26 cellular contexts compared by ENCODE assay signal in genomic region chr1:4034318-4034887, GRCh38.
"Had no signal": no experiment of that assay in that cellular context is flagged by ENCODE, and none has a peak within 500 bp of the region (broad histone marks: within the 10 kb centered on the region; RNA-seq: fewer than 3 reads in every experiment).

No MANE protein-coding gene starts in this region.

- FAIRE-seq: endothelial cell of umbilical vein, small intestine had no signal

- DNase-seq: activated B cell treated with CpG ODN at 0.5 μM for 24 hours; activated CD4-positive, alpha-beta T cell treated with anti-CD3 and anti-CD28 coated beads for 36 hours; activated CD4-positive, alpha-beta T cell treated with anti-CD3 and anti-CD28 coated beads, Interleukin-2, amount 50 U/mL, for 4 hours; activated effector memory CD4-positive, alpha-beta T cell treated with Interleukin-2 at 50 U/mL for 16 hours; activated naive CD4-positive, alpha-beta T cell treated with Interleukin-2 at 50 U/mL for 16 hours; anterior cingulate cortex; body of pancreas; cerebellar nuclear complex; dorsolateral prefrontal cortex; effector memory CD8-positive, alpha-beta T cell; foreskin fibroblast; hippocampal formation; left lung; sigmoid colon; small intestine; stimulated activated CD4-positive, alpha-beta T cell treated with anti-CD3 and anti-CD28 coated beads, Interleukin-1b, Interleukin-23, amount 100 ng/mL, for 48 hours; stimulated activated CD4-positive, alpha-beta T cell treated with anti-CD3 and anti-CD28 coated beads, Interleukin-4, amount 100 ng/mL, for 4 hours; stimulated activated CD8-positive, alpha-beta memory T cell treated with anti-CD3 and anti-CD28 coated beads, Interleukin-4, amount 100 ng/mL, for 48 hours; stomach; thyroid gland; upper lobe of left lung had no signal

- H3K36me3 ChIP-seq: cardiac muscle cell, left lung, sigmoid colon, stomach, thyroid gland, upper lobe of left lung, vagina had no signal

- H3K27me3 ChIP-seq: body of pancreas, cardiac muscle cell, thyroid gland, upper lobe of left lung, vagina had no signal

- H3K4me3 ChIP-seq: body of pancreas, cardiac muscle cell, coronary artery, dorsolateral prefrontal cortex, left lung, lung, sigmoid colon, stomach, thyroid gland, upper lobe of left lung, vagina had no signal

- H3K27ac ChIP-seq: body of pancreas, cardiac muscle cell, coronary artery, dorsolateral prefrontal cortex, left lung, sigmoid colon, stomach, thyroid gland, upper lobe of left lung, vagina had no signal

- H3K4me1 ChIP-seq: body of pancreas, left lung, sigmoid colon, stomach, thyroid gland, upper lobe of left lung, vagina had no signal

- H3K9me3 ChIP-seq: left lung, sigmoid colon, thyroid gland, upper lobe of left lung, vagina had no signal
